In genomic region chr16:31528726-31529397, GRCh38 we compare ENCODE assay signal across 9 cellular contexts. TPM values are rescaled to one million over a fixed set of nuclear protein-coding genes. Genes with fewer than 3 reads are reported as not detected.
DNase-seq lines count a peak whose midpoint lies in the region; ATAC-seq and TF ChIP-seq lines count a peak whose summit lies in the region.
"Had no signal": no experiment of that assay in that cellular context is flagged by ENCODE, and none has a peak within 500 bp of the region (broad histone marks: within the 10 kb centered on the region; RNA-seq: fewer than 3 reads in every experiment).

No MANE protein-coding gene starts in this region.

- peaks cover 0 to 1% of the 10 kb centered on the region in 2 donors for H3K4me1 ChIP-seq in lung (ENCODE audit: control insufficient read depth in 2 of 2, insufficient read depth in 2 of 2, low read length in 2 of 2)
- peaks cover 18% of the 10 kb centered on the region for H3K4me1 ChIP-seq in suprapubic skin

- H3K27ac ChIP-seq in lung (ENCODE audit: low read depth in 1 of 2, low read length in 1 of 2): no peak overlapping the region
- H3K27ac ChIP-seq in suprapubic skin: no peak overlapping the region
- H3K27ac ChIP-seq: 22Rv1 had no signal

- WGBS in lung, 2 donors: 20 to 40% methylated on average over 18 of the region's 18 CpGs
- WGBS in suprapubic skin: 23% methylated on average over 13 of the region's 18 CpGs

- no peaks in the 10 kb centered on the region for H3K36me3 ChIP-seq in lung (ENCODE audit: control insufficient read depth in 2 of 2, insufficient read depth in 2 of 2, low read length in 2 of 2)
- H3K36me3 ChIP-seq in suprapubic skin: no peaks in the 10 kb centered on the region

- no peak for ATAC-seq in lung (ENCODE audit: insufficient read depth, low FRiP score)
- ATAC-seq in GM21360 (IDR thresholded peaks at IDR 0.05; ENCODE audit: unreplicated experiment): no peak

- peak; percentile 47 for DNase-seq in DMS 273 (lab: John Stamatoyannopoulos, UW; ENCODE audit: unreplicated experiment)
- DNase-seq in DMS 273 treated with DMSO at 0.1 percent for 48 hours (lab: John Stamatoyannopoulos, UW): no peak
- peak; percentile 94 for DNase-seq in astrocyte of the hippocampus (ENCODE audit: low read depth, low spot score)
- DNase-seq in lung (ENCODE audit: low spot score): peak; percentile 30
- no peak for DNase-seq in suprapubic skin (ENCODE audit: low spot score in 2 of 2)
- no peak for DNase-seq in GM20000 (ENCODE audit: low spot score)
- DNase-seq in stimulated activated CD4-positive, alpha-beta T cell treated with anti-CD3 and anti-CD28 coated beads, Interleukin-4, amount 100 ng/mL, for 24 hours: no peak

- TF ChIP-seq EP300 in suprapubic skin (IDR thresholded peaks at IDR 0.05): no peak

- H3K4me3 ChIP-seq in lung (no peak overlapping the region), suprapubic skin (peak overlapping the region; percentile 50)

- no peak for TF ChIP-seq POLR2A in suprapubic skin (IDR thresholded peaks at IDR 0.05)

- H3K9me3 ChIP-seq in lung (ENCODE audit: control insufficient read depth in 2 of 2, insufficient read depth in 1 of 2, low read length in 1 of 2) (peaks cover 0 to 4% of the 10 kb centered on the region in 2 donors), suprapubic skin (no peaks in the 10 kb centered on the region)

- H3K27me3 ChIP-seq in lung (ENCODE audit: control insufficient read depth, insufficient read depth): no peaks in the 10 kb centered on the region
- peaks cover 28% of the 10 kb centered on the region for H3K27me3 ChIP-seq in suprapubic skin

- TF ChIP-seq CTCF in lung (IDR thresholded peaks at IDR 0.05; ENCODE audit: control extremely low read depth, extremely low read depth): no peak
- no peak for TF ChIP-seq CTCF in suprapubic skin (IDR thresholded peaks at IDR 0.05)
- TF ChIP-seq CTCF in GM20000 (IDR thresholded peaks at IDR 0.05; ENCODE audit: extremely low read depth, missing control alignments): no peak

RNA-seq across cellular contexts. Expression of gene AHSP, which starts 1.2 kb away (rescaled TPM):
- total RNA-seq in lung: 10 to 100 TPM in 1 of 2 donors, not detected in 1; 47.8 TPM
- under 1 TPM in 1 of 2 donors, not detected in 1; 0.30 TPM for polyA plus RNA-seq in lung
- not detected for total RNA-seq in suprapubic skin

RNA-seq across cellular contexts. Expression of gene RUSF1, which starts 20.7 kb away (rescaled TPM):
- total RNA-seq in lung: 10 to 100 TPM; 75.9 to 82.7 TPM
- polyA plus RNA-seq in lung: 10 to 100 TPM; 56.1 to 70.3 TPM
- 100 to 1,000 TPM in 1 of 4 donors, 10 to 100 TPM in 3; 44.6 to 109 (median 56.1) TPM for total RNA-seq in suprapubic skin

RNA-seq across cellular contexts. Expression of gene SLC5A2, which starts 45.9 kb away (rescaled TPM):
- total RNA-seq in lung (1 to 10 TPM in 1 of 2 donors, under 1 TPM in 1; 0.85 to 1.7 TPM), suprapubic skin (1 to 10 TPM in 2 of 4 donors, not detected in 2; 1.1 to 1.4 TPM)
- 1 to 10 TPM; 2.9 to 3.1 TPM for polyA plus RNA-seq in lung

RNA-seq across cellular contexts. Expression of gene TGFB1I1, which starts 56.9 kb away (rescaled TPM):
- total RNA-seq in lung (10 to 100 TPM; 45.4 to 58.9 TPM), suprapubic skin (10 to 100 TPM; 13.2 to 18.8 (median 14.6) TPM)
- 10 to 100 TPM; 25.1 to 29.9 TPM for polyA plus RNA-seq in lung

Comparison
In these comparisons a context has a peak if more than half of its experiments do, and no peak if none do; other contexts are left out.
1. DNase-seq: peak in DMS 273 (single experiment), astrocyte of the hippocampus (single experiment) and lung (single experiment); none in DMS 273 treated with DMSO at 0.1 percent for 48 hours (single experiment), suprapubic skin (0 of 2), GM20000 (single experiment) and stimulated activated CD4-positive, alpha-beta T cell treated with anti-CD3 and anti-CD28 coated beads, Interleukin-4, amount 100 ng/mL, for 24 hours (single experiment).